Comparison of ENCODE assay signal across 8 cellular contexts in genomic region chr22:41434361-41435003, GRCh38. TPM values are rescaled to one million over a fixed set of nuclear protein-coding genes. Genes with fewer than 3 reads are reported as not detected.
DNase-seq lines count a peak whose midpoint lies in the region; ATAC-seq, FAIRE-seq and TF ChIP-seq lines count a peak whose summit lies in the region.
"Not testable (repeated sequence)": the region's sequence is repeated elsewhere in the genome, so short reads cannot be mapped to it uniquely, and the experiment has no call there.

No MANE protein-coding gene starts in this region.

- H3K9ac ChIP-seq in K562 (ENCODE audit: insufficient read depth in 1 of 2, low read depth in 2 of 2, low read length in 2 of 2): not testable (repeated sequence)

- CTCF ChIA-PET in CD8-positive, alpha-beta T cell (lab: Charles Lee); K562 (lab: Yijun Ruan, JAX; ENCODE audit: low intra/inter-chr PET ratio): not testable (repeated sequence)

- not testable (repeated sequence) for H3K27me3 ChIP-seq in CD8-positive, alpha-beta T cell (ENCODE audit: insufficient read depth, low read length); WERI-Rb-1 (ENCODE audit: insufficient read depth, low read depth, severe bottlenecking); K562 (ENCODE audit: control insufficient read depth in 2 of 2, insufficient read depth in 2 of 2, low read length in 2 of 2); gastrocnemius medialis

- not testable (repeated sequence) for TF ChIP-seq CTCF in CD8-positive, alpha-beta T cell (IDR thresholded peaks at IDR 0.05); WERI-Rb-1 (IDR thresholded peaks at IDR 0.05; ENCODE audit: low read depth, low read length); K562 (IDR thresholded peaks at IDR 0.05 in 2 of 3, conservative IDR thresholded peaks at IDR 0.05 in 1 of 3; ENCODE audit: insufficient read depth in 2 of 3, low read depth in 1 of 3, low read length in 3 of 3); gastrocnemius medialis (IDR thresholded peaks at IDR 0.05 in 4 of 5, conservative IDR thresholded peaks at IDR 0.05 in 1 of 5)

- H3K79me2 ChIP-seq in K562 (ENCODE audit: control insufficient read depth, insufficient read depth, low read length): peaks cover 11% of the 10 kb centered on the region

- in situ Hi-C loops in K562 (cut with MboI); gastrocnemius medialis (cut with MboI; ENCODE audit: low sequenced_read_pairs in 4 of 4): not testable (repeated sequence)

- not testable (repeated sequence) for H2AFZ ChIP-seq in K562 (ENCODE audit: low read depth, low read length)

- not testable (repeated sequence) for H3K9me1 ChIP-seq in K562 (ENCODE audit: control insufficient read depth, insufficient read depth, low read length)

- not testable (repeated sequence) for BruUV-seq in K562 (replicated peaks; lab: Mats Ljungman, UMichigan)

- not testable (repeated sequence) for TF ChIP-seq POLR2A in K562 (conservative IDR thresholded peaks at IDR 0.05)
- TF ChIP-seq POLR2A in gastrocnemius medialis (IDR thresholded peaks at IDR 0.05): peak in 1 of 2 donors; percentile 18

- H3K4me1 ChIP-seq in CD8-positive, alpha-beta T cell (ENCODE audit: insufficient read depth, low read length); K562 (replicated peaks in 1 of 2; ENCODE audit: control insufficient read depth in 2 of 2, insufficient read depth in 2 of 2, low read length in 2 of 2): not testable (repeated sequence)
- peaks cover 65 to 71% of the 10 kb centered on the region in 2 donors for H3K4me1 ChIP-seq in gastrocnemius medialis

- WGBS in K562 (ENCODE audit: insufficient coverage, low coverage, missing lambda C conversion rate): 100% methylated on average over 4 of the region's 5 CpGs

- not testable (repeated sequence) for H3K4me3 ChIP-seq in CD8-positive, alpha-beta T cell (ENCODE audit: low read depth, low read length); WERI-Rb-1 (ENCODE audit: low read depth, low read length); K562; gastrocnemius medialis

- H4K20me1 ChIP-seq in K562 (replicated peaks; ENCODE audit: control insufficient read depth, insufficient read depth, low read length): not testable (repeated sequence)

- H3K9me3 Mint-ChIP-seq in CD8-positive, alpha-beta T cell: not testable (repeated sequence)

- peaks cover 16% of the 10 kb centered on the region for H3K4me1 Mint-ChIP-seq in CD8-positive, alpha-beta T cell (ENCODE audit: low read depth)

- intact Hi-C loops in CD8-positive, alpha-beta T cell (cut with DNase I, micrococcal nuclease); K562 (cut with micrococcal nuclease); left ventricle myocardium superior (cut with micrococcal nuclease); gastrocnemius medialis (cut with DNase I; ENCODE audit: low total_unique reads): not testable (repeated sequence)

- H3K36me3 ChIP-seq in CD8-positive, alpha-beta T cell (ENCODE audit: insufficient read depth, low read length): peaks cover 26% of the 10 kb centered on the region
- H3K36me3 ChIP-seq in WERI-Rb-1: peaks cover 42% of the 10 kb centered on the region
- peaks cover 42% of the 10 kb centered on the region; the same call in 2 of the 3 replicates for H3K36me3 ChIP-seq in K562 (ENCODE audit: control insufficient read depth, insufficient read depth, low read length)
- H3K36me3 ChIP-seq in gastrocnemius medialis: peaks cover 0 to 34% of the 10 kb centered on the region in 2 donors

- not testable (repeated sequence) for TF ChIP-seq EP300 in K562 (IDR thresholded peaks at IDR 0.05; ENCODE audit: low read length)

- DNase-seq in CD8-positive, alpha-beta T cell: not testable (repeated sequence)
- DNase-seq in WERI-Rb-1: peak; percentile 34
- peak in 1 of 4 experiments; percentile 7 for DNase-seq in K562 (ENCODE audit: extremely low read depth in 1 of 4, low spot score in 3 of 4)
- peak; percentile 30 for DNase-seq in left ventricle myocardium superior
- peak; percentile 26 for DNase-seq in midbrain (lab: John Stamatoyannopoulos, UW)
- peak in 1 of 2 donors; percentile 70 for DNase-seq in gastrocnemius medialis

- H3K27ac ChIP-seq in CD8-positive, alpha-beta T cell (ENCODE audit: low read depth, low read length); K562 (ENCODE audit: extremely low read depth, low read depth, low read length): not testable (repeated sequence)
- H3K27ac ChIP-seq in WERI-Rb-1 (peak overlapping the region; percentile 49), gastrocnemius medialis (peak overlapping the region; percentile 92 to 100 (median 99)), temporal lobe (ENCODE audit: low read depth, low read length) (peak overlapping the region; percentile 46)

- ATAC-seq in CD8-positive, alpha-beta T cell; K562: not testable (repeated sequence)
- ATAC-seq in esophagus mucosa (peak; percentile 12), left ventricle myocardium superior (peak; percentile 12), gastrocnemius medialis (peak; percentile 16)

- H3K27me3 Mint-ChIP-seq in CD8-positive, alpha-beta T cell (ENCODE audit: low read depth): not testable (repeated sequence)

- POLR2A ChIA-PET in CD8-positive, alpha-beta T cell (lab: Charles Lee): not testable (repeated sequence)
- POLR2A ChIA-PET in K562 (lab: Yijun Ruan, JAX): interaction anchor here (0.7 to 1.1 kb wide), 3 partner anchors 9 to 17 kb away, joined by 3 read pairs; no protein-coding TSS in a partner anchor

- not testable (repeated sequence) for TF ChIP-seq RAD21 in K562 (CRISPR knock-in tag; conservative IDR thresholded peaks at IDR 0.05 in 1 of 2, IDR thresholded peaks at IDR 0.05 in 1 of 2)

- peak overlapping the region; percentile 64 for H3K27ac Mint-ChIP-seq in CD8-positive, alpha-beta T cell

- FAIRE-seq in K562 (lab: Jason Lieb, UNC): not testable (repeated sequence)

- not testable (repeated sequence) for H3K4me3 Mint-ChIP-seq in CD8-positive, alpha-beta T cell

- peaks cover 55% of the 10 kb centered on the region for H3K36me3 Mint-ChIP-seq in CD8-positive, alpha-beta T cell

- H3K9me3 ChIP-seq in CD8-positive, alpha-beta T cell (ENCODE audit: low read length); WERI-Rb-1 (ENCODE audit: severe bottlenecking); K562 (replicated peaks; ENCODE audit: control insufficient read depth, insufficient read depth, low read depth, low read length); gastrocnemius medialis: not testable (repeated sequence)

- H3K4me2 ChIP-seq in K562 (ENCODE audit: insufficient read depth, low read length): not testable (repeated sequence)

RNA-seq across cellular contexts. Expression of gene TOB2, which starts 12.1 kb away (rescaled TPM):
- total RNA-seq in CD8-positive, alpha-beta T cell: 10 to 100 TPM; 27.0 to 33.5 TPM
- total RNA-seq in K562 (2011; cell fraction: chromatin; rRNA removed; ENCODE audit: low replicate concordance): 12.6 and 28.4 TPM in 2 replicates
- 13.4 and 17.7 TPM in 2 replicates for total RNA-seq in K562 (2011; cell fraction: nucleolus; rRNA removed)
- total RNA-seq in K562 (2011; cell fraction: nucleoplasm; rRNA removed): 17.2 and 21.9 TPM in 2 replicates
- total RNA-seq in K562 (2014; rRNA removed): 10.1 and 14.0 TPM in 2 replicates
- total RNA-seq in K562 (2014; rRNA removed; fragmentation: Illumina TruSeq; extraction: Trizol): 5.8 and 5.9 TPM in 2 replicates
- total RNA-seq in K562 (2015; rRNA removed; fragmentation: Illumina TruSeq; extraction: Trizol): 8.0 and 8.4 TPM in 2 replicates
- 17.4 and 20.5 TPM in 2 replicates for total RNA-seq in K562 (2021)
- 3.6 and 6.7 TPM in 2 replicates for polyA plus RNA-seq in K562 (2011; rRNA removed)
- 5.7 and 7.7 TPM in 2 replicates for polyA plus RNA-seq in K562 (2011; cell fraction: cytosol; rRNA removed)
- polyA plus RNA-seq in K562 (2011; cell fraction: nucleus; rRNA removed): 6.8 and 9.9 TPM in 2 replicates
- polyA plus RNA-seq in K562 (2012): 7.9 and 9.5 TPM in 2 replicates
- polyA plus RNA-seq in K562 (2014; fragmentation: Illumina TruSeq; extraction: Trizol): 11.6 and 11.8 TPM in 2 replicates
- polyA plus RNA-seq in K562 (2014; fragmentation: Nextera tagmentation; extraction: Ambion mirVana): 1 to 10 TPM; 3.3 to 6.2 TPM
- 7.3 and 7.7 TPM in 2 replicates for polyA plus RNA-seq in K562 (2014; rRNA removed)
- 5.2 and 5.4 TPM in 2 replicates for polyA minus RNA-seq in K562 (2011; rRNA and poly(A)+ RNA removed)
- 8.1 and 9.7 TPM in 2 replicates for polyA minus RNA-seq in K562 (2011; cell fraction: cytosol; rRNA and poly(A)+ RNA removed)
- 3.3 and 3.6 TPM in 2 replicates for polyA minus RNA-seq in K562 (2011; cell fraction: nucleus; rRNA and poly(A)+ RNA removed)
- total RNA-seq in esophagus mucosa: 19.6 TPM
- total RNA-seq in left ventricle myocardium superior: 71.8 TPM
- 10 to 100 TPM; 48.1 to 93.6 (median 65.7) TPM for total RNA-seq in gastrocnemius medialis
- 12.5 TPM for total RNA-seq in temporal lobe

RNA-seq across cellular contexts. Expression of gene PHF5A, which starts 34.0 kb away (rescaled TPM):
- 10 to 100 TPM; 52.9 to 57.4 TPM for total RNA-seq in CD8-positive, alpha-beta T cell
- total RNA-seq in K562 (2011; cell fraction: chromatin; rRNA removed; ENCODE audit: low replicate concordance): 13.0 and 18.7 TPM in 2 replicates
- 18.2 and 18.6 TPM in 2 replicates for total RNA-seq in K562 (2011; cell fraction: nucleolus; rRNA removed)
- total RNA-seq in K562 (2011; cell fraction: nucleoplasm; rRNA removed): 19.8 and 20.8 TPM in 2 replicates
- total RNA-seq in K562 (2014; rRNA removed): 92.7 and 94.8 TPM in 2 replicates
- 112 and 117 TPM in 2 replicates for total RNA-seq in K562 (2014; rRNA removed; fragmentation: Illumina TruSeq; extraction: Trizol)
- 97.7 and 101 TPM in 2 replicates for total RNA-seq in K562 (2015; rRNA removed; fragmentation: Illumina TruSeq; extraction: Trizol)
- 69.5 and 73.2 TPM in 2 replicates for total RNA-seq in K562 (2021)
- 94.3 and 119 TPM in 2 replicates for polyA plus RNA-seq in K562 (2011; rRNA removed)
- 65.2 and 100 TPM in 2 replicates for polyA plus RNA-seq in K562 (2011; cell fraction: cytosol; rRNA removed)
- polyA plus RNA-seq in K562 (2011; cell fraction: nucleus; rRNA removed): 24.5 and 36.1 TPM in 2 replicates
- polyA plus RNA-seq in K562 (2012): 39.8 and 74.3 TPM in 2 replicates
- polyA plus RNA-seq in K562 (2014; fragmentation: Illumina TruSeq; extraction: Trizol): 101 and 109 TPM in 2 replicates
- polyA plus RNA-seq in K562 (2014; fragmentation: Nextera tagmentation; extraction: Ambion mirVana): 10 to 100 TPM; 14.2 to 30.9 TPM
- polyA plus RNA-seq in K562 (2014; rRNA removed): 144 and 150 TPM in 2 replicates
- polyA minus RNA-seq in K562 (2011; rRNA and poly(A)+ RNA removed): 45.3 and 47.4 TPM in 2 replicates
- 10.5 and 16.9 TPM in 2 replicates for polyA minus RNA-seq in K562 (2011; cell fraction: cytosol; rRNA and poly(A)+ RNA removed)
- 6.3 and 9.4 TPM in 2 replicates for polyA minus RNA-seq in K562 (2011; cell fraction: nucleus; rRNA and poly(A)+ RNA removed)
- 39.2 TPM for total RNA-seq in esophagus mucosa
- 20.2 TPM for total RNA-seq in left ventricle myocardium superior
- 10 to 100 TPM; 33.8 to 43.5 (median 38.9) TPM for total RNA-seq in gastrocnemius medialis
- total RNA-seq in temporal lobe: 25.6 TPM

RNA-seq across cellular contexts. Expression of gene ACO2, which starts 34.4 kb away (rescaled TPM):
- total RNA-seq in CD8-positive, alpha-beta T cell: 10 to 100 TPM; 83.7 to 95.2 TPM
- total RNA-seq in K562 (2011; cell fraction: chromatin; rRNA removed; ENCODE audit: low replicate concordance): 66.8 and 134 TPM in 2 replicates
- 96.2 and 100 TPM in 2 replicates for total RNA-seq in K562 (2011; cell fraction: nucleolus; rRNA removed)
- 83.8 and 84.8 TPM in 2 replicates for total RNA-seq in K562 (2011; cell fraction: nucleoplasm; rRNA removed)
- total RNA-seq in K562 (2014; rRNA removed) (84.1 and 116 TPM in 2 replicates), K562 (2014; rRNA removed; fragmentation: Illumina TruSeq; extraction: Trizol) (34.1 and 42.1 TPM in 2 replicates), K562 (2015; rRNA removed; fragmentation: Illumina TruSeq; extraction: Trizol) (52.5 and 53.3 TPM in 2 replicates), K562 (2021) (117 and 119 TPM in 2 replicates), esophagus mucosa (66.5 TPM), left ventricle myocardium superior (887 TPM), gastrocnemius medialis (100 to 1,000 TPM; 361 to 763 (median 473) TPM), temporal lobe (72.5 TPM)
- polyA plus RNA-seq in K562 (2011; rRNA removed) (17.0 and 41.7 TPM in 2 replicates), K562 (2014; fragmentation: Illumina TruSeq; extraction: Trizol) (109 and 111 TPM in 2 replicates), K562 (2014; fragmentation: Nextera tagmentation; extraction: Ambion mirVana) (10 to 100 TPM; 16.2 to 28.7 TPM), K562 (2014; rRNA removed) (43.2 and 54.6 TPM in 2 replicates)
- 32.6 and 36.3 TPM in 2 replicates for polyA plus RNA-seq in K562 (2011; cell fraction: cytosol; rRNA removed)
- 119 and 126 TPM in 2 replicates for polyA plus RNA-seq in K562 (2011; cell fraction: nucleus; rRNA removed)
- 86.0 and 125 TPM in 2 replicates for polyA plus RNA-seq in K562 (2012)
- polyA minus RNA-seq in K562 (2011; rRNA and poly(A)+ RNA removed): 14.8 and 25.3 TPM in 2 replicates
- polyA minus RNA-seq in K562 (2011; cell fraction: cytosol; rRNA and poly(A)+ RNA removed): 42.2 and 69.6 TPM in 2 replicates
- polyA minus RNA-seq in K562 (2011; cell fraction: nucleus; rRNA and poly(A)+ RNA removed): 39.7 and 49.1 TPM in 2 replicates

RNA-seq across cellular contexts. Expression of gene TEF, which starts 52.7 kb away (rescaled TPM):
- total RNA-seq in CD8-positive, alpha-beta T cell: 1 to 10 TPM; 2.8 to 3.8 TPM
- 1.4 and 6.6 TPM in 2 replicates for total RNA-seq in K562 (2011; cell fraction: chromatin; rRNA removed; ENCODE audit: low replicate concordance)
- 2.4 and 2.8 TPM in 2 replicates for total RNA-seq in K562 (2011; cell fraction: nucleolus; rRNA removed)
- 1.9 and 3.0 TPM in 2 replicates for total RNA-seq in K562 (2011; cell fraction: nucleoplasm; rRNA removed)
- total RNA-seq in K562 (2014; rRNA removed) (1.2 and 2.0 TPM in 2 replicates), K562 (2014; rRNA removed; fragmentation: Illumina TruSeq; extraction: Trizol) (0.69 and 0.96 TPM in 2 replicates), K562 (2015; rRNA removed; fragmentation: Illumina TruSeq; extraction: Trizol) (0.68 and 0.76 TPM in 2 replicates), K562 (2021) (1.6 and 2.8 TPM in 2 replicates), esophagus mucosa (12.5 TPM), left ventricle myocardium superior (25.4 TPM), gastrocnemius medialis (10 to 100 TPM; 15.6 to 39.8 (median 19.5) TPM), temporal lobe (6.1 TPM)
- polyA plus RNA-seq in K562 (2011; rRNA removed) (3.1 and 3.2 TPM in 2 replicates), K562 (2014; fragmentation: Illumina TruSeq; extraction: Trizol) (1.8 and 2.1 TPM in 2 replicates), K562 (2014; fragmentation: Nextera tagmentation; extraction: Ambion mirVana) (under 1 TPM; 0.04 to 0.06 TPM), K562 (2014; rRNA removed) (0.90 and 1.4 TPM in 2 replicates)
- polyA plus RNA-seq in K562 (2011; cell fraction: cytosol; rRNA removed): 1.4 and 4.5 TPM in 2 replicates
- polyA plus RNA-seq in K562 (2011; cell fraction: nucleus; rRNA removed): 4.0 and 5.7 TPM in 2 replicates
- 0.30 and 0.72 TPM in 2 replicates for polyA plus RNA-seq in K562 (2012)
- polyA minus RNA-seq in K562 (2011; rRNA and poly(A)+ RNA removed): 2.7 and 4.1 TPM in 2 replicates
- 0.67 and 1.4 TPM in 2 replicates for polyA minus RNA-seq in K562 (2011; cell fraction: cytosol; rRNA and poly(A)+ RNA removed)
- polyA minus RNA-seq in K562 (2011; cell fraction: nucleus; rRNA and poly(A)+ RNA removed): 0.67 and 1.2 TPM in 2 replicates
